9 cellular contexts compared by ENCODE assay signal in genomic region chr20:24149881-24150307, GRCh38.
DNase-seq lines count a peak whose midpoint lies in the region; ATAC-seq and TF ChIP-seq lines count a peak whose summit lies in the region.
"Had no signal": no experiment of that assay in that cellular context is flagged by ENCODE, and none has a peak within 500 bp of the region (broad histone marks: within the 10 kb centered on the region; RNA-seq: fewer than 3 reads in every experiment).

No MANE protein-coding gene starts in this region.

- H3K4me1 ChIP-seq in mucosa of descending colon (ENCODE audit: low read depth) = no peaks in the 10 kb centered on the region
- no peaks in the 10 kb centered on the region for H3K4me1 ChIP-seq in CD8-positive, alpha-beta memory T cell (ENCODE audit: insufficient read depth, low read length)

- CTCF ChIA-PET in CD8-positive, alpha-beta memory T cell (lab: Charles Lee) = interaction anchor here (1.2 kb wide), 1 partner anchor 35 kb away, joined by 4 read pairs; no protein-coding TSS in a partner anchor

- peaks cover 3 to 38% of the 10 kb centered on the region in 2 donors for H3K27me3 Mint-ChIP-seq in CD8-positive, alpha-beta memory T cell

- no peaks in the 10 kb centered on the region for H3K27me3 ChIP-seq in CD8-positive, alpha-beta memory T cell (ENCODE audit: insufficient read depth, low read length, poor library complexity, severe bottlenecking)

- no peak overlapping the region for H3K27ac Mint-ChIP-seq in CD8-positive, alpha-beta memory T cell
- H3K27ac Mint-ChIP-seq: memory B cell had no signal

- ATAC-seq in mucosa of descending colon (peak; percentile 71), GM21717 (IDR thresholded peaks at IDR 0.05; ENCODE audit: unreplicated experiment) (no peak)

- H3K4me3 Mint-ChIP-seq in CD8-positive, alpha-beta memory T cell = no peak overlapping the region
- H3K4me3 Mint-ChIP-seq: memory B cell had no signal

- H3K27ac ChIP-seq in CD8-positive, alpha-beta memory T cell (ENCODE audit: low read depth, low read length) = no peak overlapping the region

- H3K4me3 ChIP-seq in mucosa of descending colon = no peak overlapping the region
- no peak overlapping the region for H3K4me3 ChIP-seq in CD8-positive, alpha-beta memory T cell (ENCODE audit: low read length)

- H3K36me3 ChIP-seq in mucosa of descending colon (ENCODE audit: low read depth) = no peaks in the 10 kb centered on the region
- no peaks in the 10 kb centered on the region for H3K36me3 ChIP-seq in CD8-positive, alpha-beta memory T cell (ENCODE audit: insufficient read depth, low read length)

- intact Hi-C loops in mucosa of descending colon (cut with DNase I, micrococcal nuclease) = no loop called here

- H3K4me1 Mint-ChIP-seq in CD8-positive, alpha-beta memory T cell = peaks cover 23 to 31% (median 30%) of the 10 kb centered on the region in 3 donors

- peak; percentile 24 for DNase-seq in COLO829 (ENCODE audit: low spot score)
- DNase-seq in HuH-7 (ENCODE audit: low spot score) = peak; percentile 78
- DNase-seq in dermis blood vessel endothelial cell = peak; percentile 34
- DNase-seq in mucosa of descending colon = peak in 2 of 3 donors; percentile 23 to 40
- DNase-seq in DMS153 (lab: John Stamatoyannopoulos, UW) = no peak
- no peak for DNase-seq in activated CD4-positive, alpha-beta T cell treated with anti-CD3 and anti-CD28 coated beads, Interleukin-2, amount 50 U/mL, for 4 hours
- DNase-seq in CD8-positive, alpha-beta memory T cell = no peak

- TF ChIP-seq CTCF in mucosa of descending colon (IDR thresholded peaks at IDR 0.05) = no peak

- no peaks in the 10 kb centered on the region for H3K36me3 Mint-ChIP-seq in CD8-positive, alpha-beta memory T cell
- H3K36me3 Mint-ChIP-seq: memory B cell had no signal

- POLR2A ChIA-PET in CD8-positive, alpha-beta memory T cell (lab: Charles Lee) = no interaction called here

- H3K9me3 Mint-ChIP-seq in CD8-positive, alpha-beta memory T cell = peaks cover 0 to 2% (median 0%) of the 10 kb centered on the region in 5 donors

- H3K9me3 ChIP-seq in mucosa of descending colon = no peaks in the 10 kb centered on the region
- H3K9me3 ChIP-seq in CD8-positive, alpha-beta memory T cell (ENCODE audit: low read length) = no peaks in the 10 kb centered on the region

Comparison
In these comparisons a context has a peak if more than half of its experiments do, and no peak if none do; other contexts are left out.
1. DNase-seq: peak in COLO829 (single experiment), HuH-7 (single experiment), dermis blood vessel endothelial cell (single experiment) and mucosa of descending colon (2 of 3); none in DMS153 (single experiment), activated CD4-positive, alpha-beta T cell treated with anti-CD3 and anti-CD28 coated beads, Interleukin-2, amount 50 U/mL, for 4 hours (0 of 2) and CD8-positive, alpha-beta memory T cell (0 of 5).